Comparison of ENCODE assay signal across 13 cellular contexts in genomic region chr11:9815486-9816136, GRCh38.
A peak's percentile ranks its signal among the peaks of the same experiment; 100 is the strongest.
DNase-seq lines count a peak whose midpoint lies in the region; ATAC-seq and TF ChIP-seq lines count a peak whose summit lies in the region.
"Had no signal": no experiment of that assay in that cellular context is flagged by ENCODE, and none has a peak within 500 bp of the region (broad histone marks: within the 10 kb centered on the region; RNA-seq: fewer than 3 reads in every experiment).

No MANE protein-coding gene starts in this region.

- H3K27me3 ChIP-seq in mesendoderm (ENCODE audit: insufficient read depth, low read length, poor library complexity) = no peaks in the 10 kb centered on the region
- H3K27me3 ChIP-seq: stomach had no signal

- H3K23ac ChIP-seq in mesendoderm (ENCODE audit: low read length) = no peak overlapping the region

- H3K4me3 ChIP-seq in AG10803 (ENCODE audit: low read length) = no peak overlapping the region
- H3K4me3 ChIP-seq in choroid plexus epithelial cell (ENCODE audit: low read depth, low read length) = no peak overlapping the region
- no peak overlapping the region for H3K4me3 ChIP-seq in mesendoderm (ENCODE audit: low read length)
- H3K4me3 ChIP-seq: stomach had no signal

- no peak overlapping the region for H3K56ac ChIP-seq in mesendoderm (ENCODE audit: low read length)

- H3K4me2 ChIP-seq in mesendoderm (ENCODE audit: low read length) = no peak overlapping the region

- H2AK5ac ChIP-seq in mesendoderm (ENCODE audit: low read length) = peak overlapping the region; percentile 38

- no peak overlapping the region for H2BK15ac ChIP-seq in mesendoderm (replicated peaks; ENCODE audit: low read depth)

- H3K79me1 ChIP-seq in mesendoderm (ENCODE audit: low read length) = no peaks in the 10 kb centered on the region

- TF ChIP-seq CTCF in AG10803 (conservative IDR thresholded peaks at IDR 0.05; ENCODE audit: low read length) (no peak), choroid plexus epithelial cell (conservative IDR thresholded peaks at IDR 0.05; ENCODE audit: low read depth, low read length) (no peak)

- H3K9ac ChIP-seq in mesendoderm (ENCODE audit: low read length) = no peak overlapping the region

- H3K18ac ChIP-seq in mesendoderm (ENCODE audit: low read length) = no peak overlapping the region

- no peak overlapping the region for H4K8ac ChIP-seq in mesendoderm (ENCODE audit: low read depth, low read length)

- no peak overlapping the region for H4K5ac ChIP-seq in mesendoderm (ENCODE audit: low read length)

- no peak overlapping the region for H2BK120ac ChIP-seq in mesendoderm (ENCODE audit: low read depth, low read length)

- H3K27ac ChIP-seq in mesendoderm (ENCODE audit: low read depth, low read length) = no peak overlapping the region
- H3K27ac ChIP-seq: stomach had no signal

- peaks cover 6% of the 10 kb centered on the region for H3K4me1 ChIP-seq in mesendoderm (ENCODE audit: control insufficient read depth, low read depth, low read length)

- no CpG with 5 or more reads among the region's 6 CpGs for WGBS in mesendoderm (ENCODE audit: extremely low coverage, insufficient coverage, low lambda C conversion rate)

- no peak overlapping the region for H2BK5ac ChIP-seq in mesendoderm (ENCODE audit: low read length)

- H3K36me3 ChIP-seq in mesendoderm (ENCODE audit: control insufficient read depth, insufficient read depth, low read length) = no peaks in the 10 kb centered on the region

- ATAC-seq in GM18861 (IDR thresholded peaks at IDR 0.05; ENCODE audit: unreplicated experiment) (no peak), GM19023 (IDR thresholded peaks at IDR 0.05; ENCODE audit: unreplicated experiment) (no peak)
- ATAC-seq: activated CD8-positive, alpha-beta T cell treated with anti-CD3 and anti-CD28 coated beads, Interleukin-2, amount 10 ng/mL, durations not matched to agents 7 days and 5 days had no signal

- H3K79me2 ChIP-seq in mesendoderm (ENCODE audit: control insufficient read depth, insufficient read depth, low read length) = no peaks in the 10 kb centered on the region

- H3K4ac ChIP-seq in mesendoderm (ENCODE audit: low read depth, low read length) = no peak overlapping the region

- DNase-seq in AG10803 (ENCODE audit: low read depth) (peak; percentile 86), LHCN-M2 (ENCODE audit: low read depth) (peak; percentile 88), choroid plexus epithelial cell (ENCODE audit: low read depth) (peak; percentile 81), mesendoderm (peak; percentile 44), globus pallidus (ENCODE audit: low spot score) (no peak), superior temporal gyrus (ENCODE audit: extremely low spot score) (no peak)
- DNase-seq: activated CD8-positive, alpha-beta T cell treated with anti-CD3 and anti-CD28 coated beads, Interleukin-2, amount 10 ng/mL, durations not matched to agents 7 days and 5 days; activated naive CD4-positive, alpha-beta T cell treated with anti-CD3 and anti-CD28 coated beads, Interleukin-2, amount 10 ng/mL, durations not matched to agents 7 days and 5 days; effector CD4-positive, alpha-beta T cell; stomach; T-helper 1 cell had no signal

Comparison
In these comparisons a context has a peak if more than half of its experiments do, and no peak if none do; other contexts are left out.
1. DNase-seq: peak in AG10803 (single experiment), LHCN-M2 (single experiment), choroid plexus epithelial cell (single experiment) and mesendoderm (single experiment); none in globus pallidus (single experiment) and superior temporal gyrus (single experiment).